Comparison of ENCODE assay signal across 29 cellular contexts in genomic region chr2:46537624-46538023, GRCh38. TPM values are rescaled to one million over a fixed set of nuclear protein-coding genes. Genes with fewer than 3 reads are reported as not detected.
DNase-seq lines count a peak whose midpoint lies in the region; ATAC-seq, FAIRE-seq and TF ChIP-seq lines count a peak whose summit lies in the region.
"Had no signal": no experiment of that assay in that cellular context is flagged by ENCODE, and none has a peak within 500 bp of the region (broad histone marks: within the 10 kb centered on the region; RNA-seq: fewer than 3 reads in every experiment).

No MANE protein-coding gene starts in this region.

- peak in 3 of 4 donors; percentile 40 to 73 (median 42) for TF ChIP-seq EP300 in sigmoid colon (IDR thresholded peaks at IDR 0.05)

- 76% methylated on average over 3 of the region's 3 CpGs for WGBS in right cardiac atrium
- 91 to 95% methylated on average over 3 of the region's 3 CpGs for WGBS in sigmoid colon, 2 donors

- ATAC-seq in right cardiac atrium (no peak), left ventricle myocardium superior (no peak)
- ATAC-seq: A549, body of pancreas, T-cell had no signal

- TF ChIP-seq CTCF in fibroblast of mammary gland (conservative IDR thresholded peaks at IDR 0.05; ENCODE audit: control insufficient read depth, insufficient read depth, low read depth, low read length) (no peak), sigmoid colon (IDR thresholded peaks at IDR 0.05) (no peak)

- DNase-seq in right cardiac atrium (no peak), left ventricle myocardium superior (no peak), fibroblast of mammary gland (ENCODE audit: low read depth) (peak; percentile 62), sigmoid colon (no peak), H54 (ENCODE audit: insufficient read length, low spot score) (no peak), NK-92 (lab: John Stamatoyannopoulos, UW; ENCODE audit: unreplicated experiment) (no peak)
- no peak for DNase-seq in stimulated activated CD4-positive, alpha-beta T cell treated with anti-CD3 and anti-CD28 coated beads, Interleukin-1b, Interleukin-23, amount 100 ng/mL, for 48 hours
- no peak for DNase-seq in stimulated activated CD4-positive, alpha-beta T cell treated with anti-CD3 and anti-CD28 coated beads, Interleukin-4, amount 100 ng/mL, for 24 hours
- DNase-seq: activated CD4-positive, alpha-beta T cell treated with anti-CD3 and anti-CD28 coated beads, Interleukin-2, amount 50 U/mL, for 4 hours; activated CD4-positive, CD25-positive, alpha-beta regulatory T cell; activated naive CD8-positive, alpha-beta T cell treated with anti-CD3 and anti-CD28 coated beads for 36 hours; Caco-2; DND-41; effector CD8-positive, alpha-beta T cell; H9; kidney; NCI-H1694 treated with DMSO at 0.1 percent for 48 hours; NCI-H526 treated with DMSO at 0.1 percent for 48 hours; nucleus accumbens; T-cell had no signal

- H3K27me3 ChIP-seq in right cardiac atrium (ENCODE audit: control insufficient read depth, insufficient read depth) (no peaks in the 10 kb centered on the region), sigmoid colon (no peaks in the 10 kb centered on the region)
- H3K27me3 ChIP-seq: body of pancreas, SJSA1 had no signal

- TF ChIP-seq POLR2A in sigmoid colon (IDR thresholded peaks at IDR 0.05) (no peak), H54 (IDR thresholded peaks at IDR 0.05; ENCODE audit: low read depth, low read length) (no peak)

- no peak for FAIRE-seq in H54 (lab: Jason Lieb, UNC)
- FAIRE-seq: A549, GM12891, kidney had no signal

- no peak overlapping the region for H3K4me3 ChIP-seq in right cardiac atrium (ENCODE audit: low read length)
- H3K4me3 ChIP-seq in fibroblast of mammary gland (ENCODE audit: control insufficient read depth, low read depth, low read length) = no peak overlapping the region
- H3K4me3 ChIP-seq in sigmoid colon = no peak overlapping the region
- H3K4me3 ChIP-seq: A549, body of pancreas, SJSA1 had no signal

- H3K9me3 ChIP-seq in right cardiac atrium (ENCODE audit: control insufficient read depth, low read length) (no peaks in the 10 kb centered on the region), sigmoid colon (no peaks in the 10 kb centered on the region)
- H3K9me3 ChIP-seq: A549, body of pancreas, Caco-2, SJSA1 had no signal

- H3K4me1 ChIP-seq in right cardiac atrium (ENCODE audit: control insufficient read depth, insufficient read depth, low read length) (peaks cover 13% of the 10 kb centered on the region), sigmoid colon (peaks cover 0 to 23% (median 15%) of the 10 kb centered on the region in 4 donors)

- H3K27ac ChIP-seq in right cardiac atrium (ENCODE audit: low read length) = peak overlapping the region; percentile 70
- peak overlapping the region; percentile 26 to 51 (median 44) for H3K27ac ChIP-seq in sigmoid colon
- H3K27ac ChIP-seq: A549, SJSA1 had no signal

- intact Hi-C loops in right cardiac atrium (cut with DNase I) (no loop called here), left ventricle myocardium superior (cut with micrococcal nuclease) (no loop called here), sigmoid colon (cut with DNase I) (no loop called here)

- peaks cover 0 to 8% (median 0%) of the 10 kb centered on the region in 4 donors for H3K36me3 ChIP-seq in sigmoid colon
- H3K36me3 ChIP-seq: SJSA1 had no signal

RNA-seq across cellular contexts. Expression of gene RHOQ, which starts 4.7 kb away (rescaled TPM):
- total RNA-seq in right cardiac atrium (100 to 1,000 TPM; 144 to 169 (median 162) TPM), left ventricle myocardium superior (462 TPM), sigmoid colon (100 to 1,000 TPM; 124 to 146 (median 136) TPM)
- polyA plus RNA-seq in right cardiac atrium (103 TPM), sigmoid colon (10 to 100 TPM; 17.1 to 37.2 (median 24.7) TPM)

RNA-seq across cellular contexts. Expression of gene ATP6V1E2, which starts 4.8 kb away (rescaled TPM):
- total RNA-seq in right cardiac atrium = 1 to 10 TPM; 3.4 to 7.0 (median 6.3) TPM
- polyA plus RNA-seq in right cardiac atrium = 3.5 TPM
- total RNA-seq in left ventricle myocardium superior = 6.1 TPM
- total RNA-seq in sigmoid colon = 1 to 10 TPM; 1.9 to 7.1 (median 3.6) TPM
- polyA plus RNA-seq in sigmoid colon = 1 to 10 TPM; 1.8 to 4.3 (median 2.1) TPM

RNA-seq across cellular contexts. Expression of gene TMEM247, which starts 58.3 kb away (rescaled TPM):
- total RNA-seq in right cardiac atrium (not detected), left ventricle myocardium superior (not detected), sigmoid colon (not detected)
- polyA plus RNA-seq in right cardiac atrium (not detected), sigmoid colon (not detected)
- total RNA-seq: activated naive CD8-positive, alpha-beta T cell treated with anti-CD3 and anti-CD28 coated beads for 36 hours; activated T-helper 2 cell treated with anti-CD3 and anti-CD28 coated beads, Interferon-gamma antibody, Interleukin-2, Interleukin-4, amounts not matched to agents 10 μg/mL and 5 μg/mL and 100 μg/mL, durations not matched to agents 14 hours and 24 hours and 36 hours; body of pancreas; Caco-2; epithelial cell of proximal tubule; H9; kidney; myocyte; renal cortical epithelial cell; RPMI7951; SJSA1; T-cell had no signal
- polyA plus RNA-seq: A549 had no signal
